ENCODE assay signal across 15 cellular contexts in genomic region chr11:70016666-70017347, GRCh38.
DNase-seq lines count a peak whose midpoint lies in the region; ATAC-seq and TF ChIP-seq lines count a peak whose summit lies in the region.
"Had no signal": no experiment of that assay in that cellular context is flagged by ENCODE, and none has a peak within 500 bp of the region (broad histone marks: within the 10 kb centered on the region; RNA-seq: fewer than 3 reads in every experiment).

No MANE protein-coding gene starts in this region.

- TF ChIP-seq CTCF in Loucy (conservative IDR thresholded peaks at IDR 0.05; ENCODE audit: low read length) (no peak), breast epithelium (IDR thresholded peaks at IDR 0.05) (no peak), lower leg skin (IDR thresholded peaks at IDR 0.05) (no peak)

- no peak overlapping the region for H4K91ac ChIP-seq in mesenchymal stem cell (ENCODE audit: low read length)

- TF ChIP-seq POLR2A in breast epithelium (IDR thresholded peaks at IDR 0.05) (no peak), lower leg skin (IDR thresholded peaks at IDR 0.05) (no peak)

- H3F3A ChIP-seq in Loucy (ENCODE audit: low read depth), result no peaks in the 10 kb centered on the region

- H3K79me2 ChIP-seq in Loucy (ENCODE audit: insufficient read depth, low read length), result no peaks in the 10 kb centered on the region

- no peak overlapping the region for H2AK5ac ChIP-seq in mesenchymal stem cell (ENCODE audit: low read length, severe bottlenecking)

- no peak overlapping the region for H3K14ac ChIP-seq in mesenchymal stem cell (ENCODE audit: low read length in 2 of 2)

- no peak overlapping the region for H2BK12ac ChIP-seq in mesenchymal stem cell (ENCODE audit: low read length in 2 of 2)

- peak overlapping the region; percentile 56 to 67 for H3K27ac ChIP-seq in breast epithelium
- H3K27ac ChIP-seq in mesenchymal stem cell (ENCODE audit: low read length, poor library complexity, severe bottlenecking), result no peak overlapping the region
- H3K27ac ChIP-seq: left lung, neutrophil had no signal

- H3K36me3 ChIP-seq in Loucy (ENCODE audit: insufficient read depth, low read length) (no peaks in the 10 kb centered on the region), breast epithelium (no peaks in the 10 kb centered on the region), mesenchymal stem cell (ENCODE audit: control insufficient read depth in 1 of 2, insufficient read depth in 2 of 2, low read depth in 1 of 2, low read length in 2 of 2) (no peaks in the 10 kb centered on the region)
- H3K36me3 ChIP-seq: left lung, neutrophil had no signal

- no peak overlapping the region for H3K4me3 ChIP-seq in Loucy (ENCODE audit: low read length, poor library complexity, severe bottlenecking)
- no peak overlapping the region for H3K4me3 ChIP-seq in breast epithelium
- H3K4me3 ChIP-seq in mesenchymal stem cell (ENCODE audit: insufficient read depth in 1 of 2, low read depth in 1 of 2, low read length in 2 of 2), result no peak overlapping the region
- H3K4me3 ChIP-seq in lower leg skin (ENCODE audit: low read depth, poor library complexity, severe bottlenecking), result no peak overlapping the region
- H3K4me3 ChIP-seq: left lung had no signal

- H3K9ac ChIP-seq in Loucy (ENCODE audit: low read depth, low read length, poor library complexity, severe bottlenecking), result peak overlapping the region; percentile 33
- peak overlapping the region; percentile 8 for H3K9ac ChIP-seq in mesenchymal stem cell (ENCODE audit: low read length)

- no peak overlapping the region for H3K18ac ChIP-seq in mesenchymal stem cell (ENCODE audit: low read depth in 1 of 2, low read length in 2 of 2)

- H4K8ac ChIP-seq in mesenchymal stem cell (ENCODE audit: low read length), result no peak overlapping the region

- H3K23ac ChIP-seq in mesenchymal stem cell (ENCODE audit: low read length in 2 of 2), result peak overlapping the region in 1 of 2 experiments; percentile 5

- WGBS in mesenchymal stem cell, result 62% methylated on average over 13 of the region's 13 CpGs
- WGBS in lower leg skin, 2 donors, result 48 to 56% methylated on average over 13 of the region's 13 CpGs

- peaks cover 12% of the 10 kb centered on the region for H3K4me1 ChIP-seq in Loucy (ENCODE audit: insufficient read depth, low read length, poor library complexity, severe bottlenecking)
- H3K4me1 ChIP-seq in breast epithelium, result peaks cover 5 to 10% of the 10 kb centered on the region in 2 donors
- no peaks in the 10 kb centered on the region for H3K4me1 ChIP-seq in mesenchymal stem cell (ENCODE audit: control insufficient read depth, insufficient read depth, low read depth, low read length)
- H3K4me1 ChIP-seq: left lung had no signal

- H2BK15ac ChIP-seq in mesenchymal stem cell (ENCODE audit: low read depth, poor library complexity, severe bottlenecking), result no peak overlapping the region

- H3K27me3 ChIP-seq in Loucy (ENCODE audit: insufficient read depth, low read length, poor library complexity, severe bottlenecking) (no peaks in the 10 kb centered on the region), breast epithelium (no peaks in the 10 kb centered on the region), mesenchymal stem cell (ENCODE audit: control insufficient read depth in 1 of 2, insufficient read depth in 1 of 2, low read length in 2 of 2) (peaks cover 1 to 20% of the 10 kb centered on the region in 2 experiments)
- H3K27me3 ChIP-seq: neutrophil had no signal

- H3K9me3 ChIP-seq in Loucy (ENCODE audit: insufficient read depth, low read depth, low read length) (no peaks in the 10 kb centered on the region), breast epithelium (no peaks in the 10 kb centered on the region), mesenchymal stem cell (ENCODE audit: control insufficient read depth, low read length) (no peaks in the 10 kb centered on the region)
- H3K9me3 ChIP-seq: left lung, neutrophil had no signal

- H3K79me1 ChIP-seq in mesenchymal stem cell (replicated peaks; ENCODE audit: low read length, poor library complexity, severe bottlenecking), result no peaks in the 10 kb centered on the region

- no peak overlapping the region for H2BK120ac ChIP-seq in mesenchymal stem cell (ENCODE audit: low read depth, low read length)

- H3K4me2 ChIP-seq in Loucy (ENCODE audit: low read depth, low read length, poor library complexity, severe bottlenecking), result peak overlapping the region; percentile 26
- H3K4me2 ChIP-seq in mesenchymal stem cell (ENCODE audit: low read length, poor library complexity, severe bottlenecking), result no peak overlapping the region

- DNase-seq in AG20443 (ENCODE audit: low spot score) (peak; percentile 44), breast epithelium (ENCODE audit: low spot score in 2 of 2) (peak; percentile 56 to 88), mesenchymal stem cell (peak; percentile 4), lower leg skin (ENCODE audit: low spot score in 2 of 2) (no peak), GM19238 (ENCODE audit: insufficient read length, low spot score) (no peak)
- DNase-seq in stimulated activated CD4-positive, alpha-beta T cell treated with anti-CD3 and anti-CD28 coated beads, Interleukin-2, amount 100 ng/mL, for 24 hours, result no peak
- DNase-seq: activated CD4-positive, alpha-beta T cell treated with anti-CD3 and anti-CD28 coated beads, Interleukin-2, amount 50 U/mL, for 1 hour; activated gamma-delta T cell; C1 segment of cervical spinal cord; glutamatergic neuron; left lung; NCI-H1436 treated with DMSO at 0.1 percent for 48 hours had no signal

- intact Hi-C loops in breast epithelium (cut with DNase I; ENCODE audit: low total_unique reads) (no loop called here), lower leg skin (cut with DNase I; ENCODE audit: low total_unique reads) (no loop called here)

- no peaks in the 10 kb centered on the region for H3K9me2 ChIP-seq in Loucy (replicated peaks; ENCODE audit: low read depth, low read length)

- no peak for ATAC-seq in HG02763 (IDR thresholded peaks at IDR 0.05; ENCODE audit: unreplicated experiment)
- ATAC-seq: left lung had no signal

- H4K20me1 ChIP-seq in Loucy (ENCODE audit: insufficient read depth, low read length, poor library complexity, severe bottlenecking), result no peaks in the 10 kb centered on the region

- no peak overlapping the region for H2BK5ac ChIP-seq in mesenchymal stem cell (ENCODE audit: low read depth, low read length, poor library complexity, severe bottlenecking)

- no peak overlapping the region for H2AFZ ChIP-seq in Loucy (ENCODE audit: low read length)
- no peak overlapping the region for H2AFZ ChIP-seq in mesenchymal stem cell (ENCODE audit: low read depth, low read length)

- no peak overlapping the region for H3K4ac ChIP-seq in mesenchymal stem cell (ENCODE audit: low read depth in 1 of 2, low read length in 2 of 2)

Comparison
In these comparisons a context has a peak if more than half of its experiments do, and no peak if none do; other contexts are left out.
1. DNase-seq: peak in AG20443 (single experiment), breast epithelium (2 of 2) and mesenchymal stem cell (single experiment); none in lower leg skin (0 of 2), GM19238 (single experiment) and stimulated activated CD4-positive, alpha-beta T cell treated with anti-CD3 and anti-CD28 coated beads, Interleukin-2, amount 100 ng/mL, for 24 hours (0 of 2).